8 cellular contexts compared by ENCODE assay signal in the genomic region with DNA sequence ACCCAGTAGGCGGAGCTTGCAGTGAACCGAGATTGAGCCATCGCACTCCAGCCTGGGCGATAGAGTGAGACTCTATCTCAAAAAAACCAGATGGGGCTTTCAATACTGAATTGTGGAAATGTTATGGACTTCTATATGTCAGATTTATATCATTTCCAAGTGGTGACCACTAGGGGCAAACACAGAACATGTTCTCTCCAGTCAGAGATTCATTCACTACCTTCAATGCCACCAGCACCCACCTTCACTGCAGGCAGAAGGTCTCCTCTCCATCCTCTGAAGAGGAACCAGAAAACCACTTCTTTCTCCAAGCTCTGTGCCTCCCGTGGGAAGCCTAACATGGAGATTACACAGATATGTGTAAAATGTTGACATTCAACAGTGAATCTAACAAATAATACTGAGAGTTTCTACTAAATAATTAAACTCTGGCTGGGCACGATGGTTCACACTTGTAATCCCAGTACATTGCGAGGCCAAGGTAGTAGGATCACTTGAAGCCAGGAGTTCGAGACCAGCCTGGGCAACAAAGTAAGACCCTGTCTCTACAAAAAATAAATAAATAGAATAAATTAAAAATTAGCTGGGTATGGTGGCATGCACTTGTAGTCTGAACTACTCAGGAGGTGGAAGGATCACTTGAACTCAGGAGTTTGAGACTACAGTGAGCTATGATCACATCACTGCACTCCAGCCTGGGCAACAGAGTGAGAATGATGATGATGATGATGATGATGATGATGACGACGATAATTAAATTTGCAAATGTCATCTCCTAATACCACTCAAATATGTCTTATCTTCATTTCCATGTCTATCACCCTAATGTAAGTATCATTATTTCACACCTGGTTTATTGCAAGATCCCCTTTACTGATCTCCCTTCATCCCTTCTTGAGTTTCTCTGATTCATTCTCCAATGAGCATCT.
DNase-seq lines count a peak whose midpoint lies in the region; ATAC-seq, FAIRE-seq and TF ChIP-seq lines count a peak whose summit lies in the region.

No MANE protein-coding gene starts in this region.

- H3K4me3 ChIP-seq in BJ (ENCODE audit: low read depth, low read length) (no peak overlapping the region), LNCaP clone FGC (ENCODE audit: low read depth, low read length) (no peak overlapping the region), neural progenitor cell (no peak overlapping the region)

- H3K4me1 Mint-ChIP-seq in brain: peaks cover 6% of the 10 kb centered on the region
- peaks cover 2% of the 10 kb centered on the region for H3K4me1 Mint-ChIP-seq in neural progenitor cell
- H3K4me1 Mint-ChIP-seq in activated T-cell treated with anti-CD3 and anti-CD28 coated beads, Interleukin-2, amount 50 U/mL, for 24 hours (ENCODE audit: low read depth): peaks cover 11% of the 10 kb centered on the region

- H3K27me3 ChIP-seq in BJ (ENCODE audit: control insufficient read depth, insufficient read depth, low read length): no peaks in the 10 kb centered on the region
- no peaks in the 10 kb centered on the region for H3K27me3 ChIP-seq in neural progenitor cell

- no peaks in the 10 kb centered on the region for H4K20me1 ChIP-seq in neural progenitor cell (ENCODE audit: low read depth)

- H3K4me2 ChIP-seq in neural progenitor cell: no peak overlapping the region

- POLR2A ChIA-PET in BJ (lab: Charles Lee): no interaction called here

- TF ChIP-seq CTCF in BJ (IDR thresholded peaks at IDR 0.05; ENCODE audit: insufficient read depth, low read depth, low read length) (peak; percentile 44), LNCaP clone FGC (IDR thresholded peaks at IDR 0.05; ENCODE audit: control insufficient read depth, extremely low read depth, insufficient read depth) (peak; percentile 51), brain (conservative IDR thresholded peaks at IDR 0.05) (peak; percentile 13 to 50), neural progenitor cell (IDR thresholded peaks at IDR 0.05) (peak; percentile 46)

- no peaks in the 10 kb centered on the region for H3F3A ChIP-seq in neural progenitor cell (ENCODE audit: low read depth)

- no peak overlapping the region for H3K27ac Mint-ChIP-seq in brain
- H3K27ac Mint-ChIP-seq in neural progenitor cell: no peak overlapping the region
- no peak overlapping the region for H3K27ac Mint-ChIP-seq in activated T-cell treated with anti-CD3 and anti-CD28 coated beads, Interleukin-2, amount 50 U/mL, for 24 hours

- no peak for FAIRE-seq in GM12892 (lab: Jason Lieb, UNC)

- H2AFZ ChIP-seq in neural progenitor cell (replicated peaks): no peak overlapping the region

- H3K36me3 ChIP-seq in BJ (ENCODE audit: control insufficient read depth, insufficient read depth, low read length) (no peaks in the 10 kb centered on the region), neural progenitor cell (no peaks in the 10 kb centered on the region)

- DNase-seq in BJ (ENCODE audit: low read depth) (no peak), LNCaP clone FGC (ENCODE audit: low read depth) (no peak), neural progenitor cell (ENCODE audit: low spot score) (no peak), hypothalamus (lab: John Stamatoyannopoulos, UW) (no peak), GM12892 (ENCODE audit: insufficient read length) (no peak)
- no peak for DNase-seq in activated T-cell treated with anti-CD3 and anti-CD28 coated beads, Interleukin-2, amount 50 U/mL, for 24 hours

- no peaks in the 10 kb centered on the region for H3K79me2 ChIP-seq in neural progenitor cell (ENCODE audit: low read depth)

- H3K4me1 ChIP-seq in neural progenitor cell: no peaks in the 10 kb centered on the region

- no peak for TF ChIP-seq POLR2A in GM12892 (IDR thresholded peaks at IDR 0.05; ENCODE audit: low read depth, low read length)

- H3K9me3 Mint-ChIP-seq in brain (peaks cover 0 to 2% (median 0%) of the 10 kb centered on the region in 5 experiments), neural progenitor cell (peaks cover 2% of the 10 kb centered on the region)
- H3K9me3 Mint-ChIP-seq in activated T-cell treated with anti-CD3 and anti-CD28 coated beads, Interleukin-2, amount 50 U/mL, for 24 hours: no peaks in the 10 kb centered on the region

- H3K9me3 ChIP-seq in neural progenitor cell (ENCODE audit: low read depth): no peaks in the 10 kb centered on the region

- no peak overlapping the region for H3K27ac ChIP-seq in neural progenitor cell

- H3K4me3 Mint-ChIP-seq in brain (no peak overlapping the region), neural progenitor cell (no peak overlapping the region)
- no peak overlapping the region for H3K4me3 Mint-ChIP-seq in activated T-cell treated with anti-CD3 and anti-CD28 coated beads, Interleukin-2, amount 50 U/mL, for 24 hours

- CTCF ChIA-PET in BJ (lab: Yijun Ruan, JAX): interaction anchor here (0.6 to 1.7 kb wide), 7 partner anchors 8 to 243 kb away, joined by 3 to 6 read pairs (median 3); no protein-coding TSS in a partner anchor

- no peak overlapping the region for H3K9ac ChIP-seq in neural progenitor cell

- H3K36me3 Mint-ChIP-seq in brain: no peaks in the 10 kb centered on the region
- no peaks in the 10 kb centered on the region for H3K36me3 Mint-ChIP-seq in neural progenitor cell
- no peaks in the 10 kb centered on the region for H3K36me3 Mint-ChIP-seq in activated T-cell treated with anti-CD3 and anti-CD28 coated beads, Interleukin-2, amount 50 U/mL, for 24 hours (ENCODE audit: low read depth)

- H3K27me3 Mint-ChIP-seq in brain (peaks cover 9% of the 10 kb centered on the region), neural progenitor cell (ENCODE audit: insufficient read depth, low read depth) (peaks cover 5% of the 10 kb centered on the region)
- H3K27me3 Mint-ChIP-seq in activated T-cell treated with anti-CD3 and anti-CD28 coated beads, Interleukin-2, amount 50 U/mL, for 24 hours: peaks cover 3% of the 10 kb centered on the region

- peak; percentile 77 for ATAC-seq in GM18909 (IDR thresholded peaks at IDR 0.05; ENCODE audit: poor library complexity, unreplicated experiment)
